In genomic region chr21:42850866-42851391, GRCh38 we compare ENCODE assay signal across 8 cellular contexts. TPM values are rescaled to one million over a fixed set of nuclear protein-coding genes. Genes with fewer than 3 reads are reported as not detected.
A peak's percentile ranks its signal among the peaks of the same experiment; 100 is the strongest.
DNase-seq lines count a peak whose midpoint lies in the region; ATAC-seq and TF ChIP-seq lines count a peak whose summit lies in the region.

No MANE protein-coding gene starts in this region.

- H3K4me3 Mint-ChIP-seq in T-helper 2 cell treated with Interferon-gamma antibody and Interleukin-4, amounts not matched to agents 5 μg/mL and 100 μg/mL, for 36 hours, result no peak overlapping the region
- H3K4me3 Mint-ChIP-seq in stimulated activated naive B cell treated with anti-CD40 and anti-IgM and Interleukin-4, amounts not matched to agents 10 μg/mL and 1 μg/mL and 100 μg/mL, for 72 hours, result no peak overlapping the region

- no peak overlapping the region for H3K27ac Mint-ChIP-seq in T-helper 2 cell treated with Interferon-gamma antibody and Interleukin-4, amounts not matched to agents 5 μg/mL and 100 μg/mL, for 36 hours
- H3K27ac Mint-ChIP-seq in stimulated activated naive B cell treated with anti-CD40 and anti-IgM and Interleukin-4, amounts not matched to agents 10 μg/mL and 1 μg/mL and 100 μg/mL, for 72 hours, result peak overlapping the region; percentile 31

- peak; percentile 23 for TF ChIP-seq CTCF in fibroblast of the aortic adventitia (IDR thresholded peaks at IDR 0.05; ENCODE audit: insufficient read depth, low read length)
- no peak for TF ChIP-seq CTCF in lower leg skin (IDR thresholded peaks at IDR 0.05)

- H3K4me3 ChIP-seq in fibroblast of the aortic adventitia (ENCODE audit: low read depth, low read length) (no peak overlapping the region), lower leg skin (ENCODE audit: low read depth, poor library complexity, severe bottlenecking) (no peak overlapping the region)

- H3K4me1 Mint-ChIP-seq in T-helper 2 cell treated with Interferon-gamma antibody and Interleukin-4, amounts not matched to agents 5 μg/mL and 100 μg/mL, for 36 hours (ENCODE audit: low read depth), result no peaks in the 10 kb centered on the region
- peaks cover 15 to 27% of the 10 kb centered on the region in 2 donors for H3K4me1 Mint-ChIP-seq in stimulated activated naive B cell treated with anti-CD40 and anti-IgM and Interleukin-4, amounts not matched to agents 10 μg/mL and 1 μg/mL and 100 μg/mL, for 72 hours

- peak; percentile 62 to 67 for ATAC-seq in stimulated activated naive B cell treated with anti-CD40 and anti-IgM and Interleukin-4, amounts not matched to agents 10 μg/mL and 1 μg/mL and 100 μg/mL, for 72 hours (replicated peaks)
- no peak for ATAC-seq in GM21390 (IDR thresholded peaks at IDR 0.05; ENCODE audit: unreplicated experiment)

- no peaks in the 10 kb centered on the region for H3K27me3 Mint-ChIP-seq in T-helper 2 cell treated with Interferon-gamma antibody and Interleukin-4, amounts not matched to agents 5 μg/mL and 100 μg/mL, for 36 hours (ENCODE audit: low read depth)
- no peaks in the 10 kb centered on the region for H3K27me3 Mint-ChIP-seq in stimulated activated naive B cell treated with anti-CD40 and anti-IgM and Interleukin-4, amounts not matched to agents 10 μg/mL and 1 μg/mL and 100 μg/mL, for 72 hours

- no peaks in the 10 kb centered on the region for H3K9me3 Mint-ChIP-seq in T-helper 2 cell treated with Interferon-gamma antibody and Interleukin-4, amounts not matched to agents 5 μg/mL and 100 μg/mL, for 36 hours
- no peaks in the 10 kb centered on the region for H3K9me3 Mint-ChIP-seq in stimulated activated naive B cell treated with anti-CD40 and anti-IgM and Interleukin-4, amounts not matched to agents 10 μg/mL and 1 μg/mL and 100 μg/mL, for 72 hours

- WGBS in lower leg skin, 2 donors, result 83 to 87% methylated on average over 20 to 21 of the region's 21 CpGs

- peak in 4 of 6 experiments; percentile 3 to 18 (median 9) for DNase-seq in stimulated activated naive CD4-positive, alpha-beta T cell (lab: John Stamatoyannopoulos, UW)
- DNase-seq in stimulated activated naive CD4-positive, alpha-beta T cell treated with Interleukin-2 at 50 U/mL for 16 hours (lab: John Stamatoyannopoulos, UW), result no peak
- peak; percentile 21 for DNase-seq in T-helper 2 cell treated with Interferon-gamma antibody and Interleukin-4, amounts not matched to agents 5 μg/mL and 100 μg/mL, for 36 hours (ENCODE audit: low spot score)
- DNase-seq in fibroblast of the aortic adventitia (ENCODE audit: low read depth) (no peak), lower leg skin (ENCODE audit: low spot score in 2 of 2) (no peak), superior temporal gyrus (ENCODE audit: extremely low spot score) (no peak)
- DNase-seq in stimulated activated naive B cell treated with anti-CD40 and anti-IgM and Interleukin-4, amounts not matched to agents 10 μg/mL and 1 μg/mL and 100 μg/mL, for 72 hours, result no peak

- intact Hi-C loops in lower leg skin (cut with DNase I; ENCODE audit: low total_unique reads), result no loop called here

- H3K36me3 Mint-ChIP-seq in T-helper 2 cell treated with Interferon-gamma antibody and Interleukin-4, amounts not matched to agents 5 μg/mL and 100 μg/mL, for 36 hours (ENCODE audit: low read depth), result peaks cover 39% of the 10 kb centered on the region
- peaks cover 69 to 79% of the 10 kb centered on the region in 2 donors for H3K36me3 Mint-ChIP-seq in stimulated activated naive B cell treated with anti-CD40 and anti-IgM and Interleukin-4, amounts not matched to agents 10 μg/mL and 1 μg/mL and 100 μg/mL, for 72 hours

- no peak for TF ChIP-seq POLR2A in lower leg skin (IDR thresholded peaks at IDR 0.05)

RNA-seq across cellular contexts. Expression of gene WDR4, which starts 28.4 kb away (rescaled TPM):
- total RNA-seq in fibroblast of the aortic adventitia (ENCODE audit: low replicate concordance) (11.9 and 12.8 TPM in 2 replicates), lower leg skin (10 to 100 TPM; 10.3 to 17.4 (median 12.0) TPM)

RNA-seq across cellular contexts. Expression of gene NDUFV3, which starts 42.2 kb away (rescaled TPM):
- total RNA-seq in fibroblast of the aortic adventitia (ENCODE audit: low replicate concordance) (51.4 and 53.1 TPM in 2 replicates), lower leg skin (10 to 100 TPM; 41.8 to 65.3 (median 60.0) TPM)

Comparison
In these comparisons a context has a peak if more than half of its experiments do, and no peak if none do; other contexts are left out.
1. DNase-seq: peak in stimulated activated naive CD4-positive, alpha-beta T cell (4 of 6) and T-helper 2 cell treated with Interferon-gamma antibody and Interleukin-4, amounts not matched to agents 5 μg/mL and 100 μg/mL, for 36 hours (single experiment); none in stimulated activated naive CD4-positive, alpha-beta T cell treated with Interleukin-2 at 50 U/mL for 16 hours (single experiment), fibroblast of the aortic adventitia (single experiment), stimulated activated naive B cell treated with anti-CD40 and anti-IgM and Interleukin-4, amounts not matched to agents 10 μg/mL and 1 μg/mL and 100 μg/mL, for 72 hours (single experiment), lower leg skin (0 of 2) and superior temporal gyrus (single experiment).